ENCODE assay signal across 16 cellular contexts in the genomic region with DNA sequence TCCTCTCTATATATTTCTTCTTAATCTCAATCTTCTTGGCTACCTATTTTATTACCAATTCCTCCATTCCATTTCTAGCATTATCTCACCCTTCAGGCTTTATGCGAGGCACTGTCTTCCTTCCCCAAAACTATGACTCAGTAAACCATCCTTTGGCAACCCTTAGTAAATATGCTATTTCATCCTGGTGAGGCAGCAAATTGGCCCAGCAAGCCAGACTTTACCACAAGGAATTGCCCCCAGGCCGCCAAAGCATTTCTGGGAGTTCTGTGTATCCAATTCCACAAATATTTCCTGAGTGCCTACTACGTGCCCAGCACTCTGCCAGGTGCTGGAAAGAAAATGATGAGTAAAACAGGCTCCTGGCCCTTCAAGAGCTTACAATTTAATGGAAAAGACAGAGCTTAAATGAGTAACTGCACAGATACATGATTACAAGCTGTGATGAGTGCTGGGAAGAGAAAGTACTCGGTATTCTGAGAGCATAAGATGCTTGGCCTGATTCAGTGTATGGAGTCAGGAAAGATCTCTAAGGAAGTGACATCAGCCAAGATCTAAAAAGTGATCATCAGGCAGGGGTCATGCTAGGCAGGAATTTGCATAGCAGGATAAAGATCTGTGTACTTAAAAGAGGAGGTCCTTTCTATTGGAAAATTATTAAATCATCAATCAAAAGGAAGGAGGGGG.
DNase-seq lines count a peak whose midpoint lies in the region; ATAC-seq and TF ChIP-seq lines count a peak whose summit lies in the region.
"Had no signal": no experiment of that assay in that cellular context is flagged by ENCODE, and none has a peak within 500 bp of the region (broad histone marks: within the 10 kb centered on the region; RNA-seq: fewer than 3 reads in every experiment).

No MANE protein-coding gene starts in this region.

- no CpG with 5 or more reads among the region's 4 CpGs for WGBS in neuronal stem cell (ENCODE audit: extremely low coverage in 2 of 2, insufficient read length in 2 of 2, insufficient replicate concordance in 1 of 2), 2 donors
- WGBS in body of pancreas, 2 donors, result 77% methylated on average over 4 of the region's 4 CpGs

- H3K23ac ChIP-seq in neuronal stem cell (ENCODE audit: low read depth, low read length, poor library complexity), result no peak overlapping the region

- no peaks in the 10 kb centered on the region for H3K36me3 Mint-ChIP-seq in GM23338 (ENCODE audit: low read depth)
- H3K36me3 Mint-ChIP-seq: CD8-positive, alpha-beta T cell had no signal

- H3K4ac ChIP-seq in neuronal stem cell (ENCODE audit: low read length), result no peak overlapping the region

- H2BK15ac ChIP-seq in neuronal stem cell (ENCODE audit: low read length), result no peak overlapping the region

- H3K4me1 ChIP-seq in neuronal stem cell (ENCODE audit: control insufficient read depth in 2 of 2, insufficient read depth in 1 of 2, low read depth in 1 of 2, low read length in 2 of 2), result no peaks in the 10 kb centered on the region
- no peaks in the 10 kb centered on the region for H3K4me1 ChIP-seq in GM23338 (ENCODE audit: insufficient read depth)
- H3K4me1 ChIP-seq in body of pancreas, result no peaks in the 10 kb centered on the region

- H3K9ac ChIP-seq in SK-N-MC (ENCODE audit: insufficient read length), result no peak overlapping the region
- no peak overlapping the region for H3K9ac ChIP-seq in neuronal stem cell (ENCODE audit: low read depth, low read length, poor library complexity)

- no peak overlapping the region for H2BK5ac ChIP-seq in neuronal stem cell (ENCODE audit: low read length)

- no peaks in the 10 kb centered on the region for H3K9me3 ChIP-seq in SK-N-MC (ENCODE audit: low read depth, low read length)
- H3K9me3 ChIP-seq in neuronal stem cell (replicated peaks in 1 of 2; ENCODE audit: control insufficient read depth in 2 of 2, insufficient read depth in 1 of 2, low read depth in 1 of 2, low read length in 2 of 2), result no peaks in the 10 kb centered on the region
- H3K9me3 ChIP-seq in body of pancreas, result no peaks in the 10 kb centered on the region

- no peak overlapping the region for H2AK5ac ChIP-seq in neuronal stem cell (ENCODE audit: low read depth, low read length)

- no peak overlapping the region for H3K18ac ChIP-seq in neuronal stem cell (ENCODE audit: low read length)

- H4K91ac ChIP-seq in neuronal stem cell (ENCODE audit: low read depth, low read length, poor library complexity), result no peak overlapping the region

- no peaks in the 10 kb centered on the region for H3K79me1 ChIP-seq in neuronal stem cell (ENCODE audit: low read depth, low read length)

- H3K36me3 ChIP-seq in SK-N-MC (ENCODE audit: insufficient read depth, low read length) (no peaks in the 10 kb centered on the region), neuronal stem cell (replicated peaks in 1 of 2; ENCODE audit: control insufficient read depth in 2 of 2, insufficient read depth in 2 of 2, low read length in 2 of 2) (no peaks in the 10 kb centered on the region), GM23338 (ENCODE audit: insufficient read depth) (no peaks in the 10 kb centered on the region), body of pancreas (replicated peaks in 1 of 2; ENCODE audit: insufficient read depth in 1 of 2, low read depth in 2 of 2) (no peaks in the 10 kb centered on the region)

- H2BK120ac ChIP-seq in neuronal stem cell (ENCODE audit: low read depth, low read length), result no peak overlapping the region

- H3K27me3 ChIP-seq in neuronal stem cell (ENCODE audit: control insufficient read depth in 3 of 3, insufficient read depth in 3 of 3, low read depth in 1 of 3, low read length in 3 of 3), result no peaks in the 10 kb centered on the region
- H3K27me3 ChIP-seq in GM23338 (ENCODE audit: insufficient read depth), result no peaks in the 10 kb centered on the region
- no peaks in the 10 kb centered on the region for H3K27me3 ChIP-seq in body of pancreas

- ATAC-seq in GM23338, result no peak
- ATAC-seq in body of pancreas, result no peak
- ATAC-seq: CD8-positive, alpha-beta T cell; Panc1 had no signal

- no peaks in the 10 kb centered on the region for H3K9me3 Mint-ChIP-seq in GM23338
- H3K9me3 Mint-ChIP-seq: CD8-positive, alpha-beta T cell; nephron progenitor cell had no signal

- peaks cover 3% of the 10 kb centered on the region for H3K27me3 Mint-ChIP-seq in GM23338 (ENCODE audit: insufficient read depth, low read depth, poor library complexity)

- H3K14ac ChIP-seq in neuronal stem cell (ENCODE audit: low read length), result no peak overlapping the region

- no peaks in the 10 kb centered on the region for H3K4me1 Mint-ChIP-seq in GM23338
- H3K4me1 Mint-ChIP-seq: nephron progenitor cell had no signal

- no peak overlapping the region for H2BK12ac ChIP-seq in neuronal stem cell (ENCODE audit: low read length)

- no peak overlapping the region; the same call in 1 of the 2 replicates for H3K27ac Mint-ChIP-seq in GM23338
- H3K27ac Mint-ChIP-seq: CD8-positive, alpha-beta T cell; nephron progenitor cell had no signal

- H3K4me3 ChIP-seq in SK-N-MC (no peak overlapping the region), neuronal stem cell (ENCODE audit: low read length in 2 of 2) (no peak overlapping the region), GM23338 (no peak overlapping the region), body of pancreas (no peak overlapping the region)

- DNase-seq in EH (ENCODE audit: low read depth), result peak; percentile 97
- no peak for DNase-seq in SK-N-MC (ENCODE audit: low read depth, low spot score)
- peak; percentile 89 for DNase-seq in dedifferentiated amniotic fluid mesenchymal stem cell (ENCODE audit: extremely low spot score)
- no peak for DNase-seq in neuronal stem cell (ENCODE audit: low spot score)
- DNase-seq in NCI-H1694 treated with DMSO at 0.1 percent for 48 hours (lab: John Stamatoyannopoulos, UW), result no peak
- no peak for DNase-seq in GM23338 (ENCODE audit: low spot score)
- DNase-seq in SW480 (ENCODE audit: low spot score), result no peak
- DNase-seq in body of pancreas, result no peak
- DNase-seq: activated CD4-positive, CD25-positive, alpha-beta regulatory T cell; CD8-positive, alpha-beta T cell; central memory CD4-positive, alpha-beta T cell; kidney glomerular epithelial cell; NCI-H2171 treated with DMSO at 0.1 percent for 48 hours; nephron progenitor cell; stimulated activated CD4-positive, alpha-beta T cell treated with anti-CD3 and anti-CD28 coated beads, Interleukin-12 subunit alpha, Interleukin-12 subunit beta, amount 100 ng/mL, for 4 hours had no signal

- H3K27ac ChIP-seq in SK-N-MC (0 out of 2 replicates have a peak overlapping the region, but pooled peaks have one; percentile 11), neuronal stem cell (replicated peaks; ENCODE audit: low read length) (no peak overlapping the region), GM23338 (ENCODE audit: low read depth) (no peak overlapping the region), body of pancreas (no peak overlapping the region)

- H3K4me3 Mint-ChIP-seq in GM23338, result no peak overlapping the region
- H3K4me3 Mint-ChIP-seq: CD8-positive, alpha-beta T cell; nephron progenitor cell had no signal

- no peak overlapping the region for H4K8ac ChIP-seq in neuronal stem cell (ENCODE audit: low read depth, low read length)

- H2AFZ ChIP-seq in neuronal stem cell (ENCODE audit: low read length), result peak overlapping the region; percentile 53
- H2AFZ ChIP-seq in GM23338, result no peak overlapping the region

- H4K20me1 ChIP-seq in GM23338 (replicated peaks; ENCODE audit: insufficient read depth), result no peaks in the 10 kb centered on the region

- TF ChIP-seq POLR2A in body of pancreas (IDR thresholded peaks at IDR 0.05), result no peak

- no peaks in the 10 kb centered on the region for H3K9me2 ChIP-seq in GM23338 (ENCODE audit: insufficient read depth)

- intact Hi-C loops in body of pancreas (cut with DNase I), result no loop called here

- no peaks in the 10 kb centered on the region for H3F3A ChIP-seq in GM23338 (replicated peaks; ENCODE audit: low read depth)

- no peaks in the 10 kb centered on the region for H3K79me2 ChIP-seq in GM23338 (replicated peaks; ENCODE audit: insufficient read depth)

- H3K4me2 ChIP-seq in neuronal stem cell (ENCODE audit: insufficient read depth, low read length, poor library complexity, severe bottlenecking) (no peak overlapping the region), GM23338 (no peak overlapping the region)

- no peak for TF ChIP-seq CTCF in GM23338 (conservative IDR thresholded peaks at IDR 0.05; ENCODE audit: low read depth in 2 of 2)
- no peak for TF ChIP-seq CTCF in body of pancreas (IDR thresholded peaks at IDR 0.05)

TF ChIP-seq in GM23338, 12 proteins besides CTCF, POLR2A, EP300 and RAD21 (continues in another document):
- TF ChIP-seq EZH2 (IDR thresholded peaks at IDR 0.05; ENCODE audit: low read depth, unreplicated experiment), result no peak

Comparison
In these comparisons a context has a peak if more than half of its experiments do, and no peak if none do; other contexts are left out.
1. DNase-seq: peak in EH (single experiment) and dedifferentiated amniotic fluid mesenchymal stem cell (single experiment); none in SK-N-MC (single experiment), neuronal stem cell (single experiment), NCI-H1694 treated with DMSO at 0.1 percent for 48 hours (single experiment), GM23338 (single experiment), SW480 (single experiment) and body of pancreas (0 of 4).